Comparison of ENCODE assay signal across 7 cellular contexts in genomic region chr11:104073950-104074349, GRCh38. TPM values are rescaled to one million over a fixed set of nuclear protein-coding genes. Genes with fewer than 3 reads are reported as not detected.
DNase-seq lines count a peak whose midpoint lies in the region; ATAC-seq lines count a peak whose summit lies in the region.

No MANE protein-coding gene starts in this region.

- DNase-seq in GM19240 (ENCODE audit: insufficient read length, low spot score), result peak; percentile 1
- DNase-seq in OCI-M1 (lab: John Stamatoyannopoulos, UW), result peak; percentile 81
- DNase-seq in memory B cell (ENCODE audit: low spot score in 2 of 2), result peak in 1 of 2 donors; percentile 4
- DNase-seq in COR-L47 (lab: John Stamatoyannopoulos, UW), result no peak
- no peak for DNase-seq in ureter (ENCODE audit: low spot score)
- no peak for DNase-seq in activated CD4-positive, alpha-beta memory T cell treated with anti-CD3 and anti-CD28 coated beads, Interleukin-2, amount 10 ng/mL, durations not matched to agents 7 days and 5 days

- H3K36me3 Mint-ChIP-seq in memory B cell, result no peaks in the 10 kb centered on the region
- H3K36me3 Mint-ChIP-seq in activated CD4-positive, alpha-beta memory T cell treated with anti-CD3 and anti-CD28 coated beads, Interleukin-2, amount 10 ng/mL, durations not matched to agents 7 days and 5 days (ENCODE audit: low read depth), result no peaks in the 10 kb centered on the region

- CTCF ChIA-PET in activated CD4-positive, alpha-beta memory T cell treated with anti-CD3 and anti-CD28 coated beads, Interleukin-2, amount 10 ng/mL, durations not matched to agents 7 days and 5 days (lab: Charles Lee), result no interaction called here

- no peak overlapping the region for H3K4me3 Mint-ChIP-seq in memory B cell
- no peak overlapping the region for H3K4me3 Mint-ChIP-seq in activated CD4-positive, alpha-beta memory T cell treated with anti-CD3 and anti-CD28 coated beads, Interleukin-2, amount 10 ng/mL, durations not matched to agents 7 days and 5 days

- POLR2A ChIA-PET in activated CD4-positive, alpha-beta memory T cell treated with anti-CD3 and anti-CD28 coated beads, Interleukin-2, amount 10 ng/mL, durations not matched to agents 7 days and 5 days (lab: Charles Lee), result no interaction called here

- H3K9me3 Mint-ChIP-seq in memory B cell, result no peaks in the 10 kb centered on the region
- no peaks in the 10 kb centered on the region for H3K9me3 Mint-ChIP-seq in activated CD4-positive, alpha-beta memory T cell treated with anti-CD3 and anti-CD28 coated beads, Interleukin-2, amount 10 ng/mL, durations not matched to agents 7 days and 5 days

- ATAC-seq in HG03025 (IDR thresholded peaks at IDR 0.05; ENCODE audit: low FRiP score, unreplicated experiment), result peak; percentile 85
- ATAC-seq in memory B cell (ENCODE audit: low read depth), result peak; percentile 85

- H3K27ac Mint-ChIP-seq in memory B cell, result no peak overlapping the region
- no peak overlapping the region for H3K27ac Mint-ChIP-seq in activated CD4-positive, alpha-beta memory T cell treated with anti-CD3 and anti-CD28 coated beads, Interleukin-2, amount 10 ng/mL, durations not matched to agents 7 days and 5 days

- no peaks in the 10 kb centered on the region for H3K27me3 Mint-ChIP-seq in memory B cell
- no peaks in the 10 kb centered on the region for H3K27me3 Mint-ChIP-seq in activated CD4-positive, alpha-beta memory T cell treated with anti-CD3 and anti-CD28 coated beads, Interleukin-2, amount 10 ng/mL, durations not matched to agents 7 days and 5 days

- peaks cover 19% of the 10 kb centered on the region for H3K4me1 Mint-ChIP-seq in memory B cell
- no peaks in the 10 kb centered on the region for H3K4me1 Mint-ChIP-seq in activated CD4-positive, alpha-beta memory T cell treated with anti-CD3 and anti-CD28 coated beads, Interleukin-2, amount 10 ng/mL, durations not matched to agents 7 days and 5 days

RNA-seq across cellular contexts. Expression of gene DDI1, which starts 37.5 kb away (rescaled TPM):
- total RNA-seq in ureter, result not detected
- total RNA-seq in activated CD4-positive, alpha-beta memory T cell treated with anti-CD3 and anti-CD28 coated beads, Interleukin-2, amount 10 ng/mL, durations not matched to agents 7 days and 5 days, result not detected

Comparison
In these comparisons a context has a peak if more than half of its experiments do, and no peak if none do; other contexts are left out.
1. DNase-seq: peak in GM19240 (single experiment) and OCI-M1 (single experiment); none in COR-L47 (single experiment), ureter (single experiment) and activated CD4-positive, alpha-beta memory T cell treated with anti-CD3 and anti-CD28 coated beads, Interleukin-2, amount 10 ng/mL, durations not matched to agents 7 days and 5 days (single experiment).